Comparison of ENCODE assay signal across 19 cellular contexts in the genomic region with DNA sequence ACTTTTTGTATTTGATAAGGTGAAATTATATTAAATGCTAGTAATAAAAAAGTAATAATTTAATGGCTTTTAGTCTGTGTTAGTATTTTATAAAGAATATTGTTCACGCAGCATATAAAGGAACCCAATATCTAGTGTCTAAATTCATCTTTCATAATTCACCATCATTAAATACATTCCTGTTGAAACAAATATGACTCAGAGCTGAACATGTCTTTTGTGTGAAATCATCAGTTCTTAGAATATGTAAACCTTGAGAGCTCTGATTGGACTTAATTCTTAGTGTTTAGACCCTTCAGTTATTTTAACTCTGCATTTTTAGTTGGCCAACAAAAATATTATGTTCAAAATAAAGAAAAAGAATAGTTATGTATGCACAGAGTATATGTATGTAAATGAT.
A peak's percentile ranks its signal among the peaks of the same experiment; 100 is the strongest.
DNase-seq lines count a peak whose midpoint lies in the region; ATAC-seq and TF ChIP-seq lines count a peak whose summit lies in the region.
"Had no signal": no experiment of that assay in that cellular context is flagged by ENCODE, and none has a peak within 500 bp of the region (broad histone marks: within the 10 kb centered on the region; RNA-seq: fewer than 3 reads in every experiment).

No MANE protein-coding gene starts in this region.

- H3K27ac ChIP-seq in breast epithelium (no peak overlapping the region), right lobe of liver (no peak overlapping the region)
- H3K27ac ChIP-seq: cardiac muscle cell, gastroesophageal sphincter, KMS-11, uterus had no signal

- TF ChIP-seq POLR2A in breast epithelium (IDR thresholded peaks at IDR 0.05) (no peak), right lobe of liver (IDR thresholded peaks at IDR 0.05) (no peak)

- intact Hi-C loops in MCF 10A (cut with micrococcal nuclease), result no loop called here
- intact Hi-C loops in breast epithelium (cut with DNase I; ENCODE audit: low total_unique reads), result no loop called here
- intact Hi-C loops in right lobe of liver (cut with DNase I), result no loop called here

- H3K4me3 ChIP-seq in breast epithelium (no peak overlapping the region), right lobe of liver (no peak overlapping the region)
- H3K4me3 ChIP-seq: cardiac muscle cell, gastroesophageal sphincter, uterus had no signal

- ATAC-seq in activated T-helper 17 cell treated with anti-CD3 and anti-CD28 coated beads, Interleukin-2, amount 50 U/mL, for 72 hours (replicated peaks), result no peak
- ATAC-seq in HG03442 (IDR thresholded peaks at IDR 0.05; ENCODE audit: unreplicated experiment), result no peak
- ATAC-seq in right lobe of liver, result no peak
- ATAC-seq: gastroesophageal sphincter had no signal

- H3K27me3 ChIP-seq in breast epithelium (no peaks in the 10 kb centered on the region), right lobe of liver (no peaks in the 10 kb centered on the region)
- H3K27me3 ChIP-seq: cardiac muscle cell, gastroesophageal sphincter, uterus had no signal

- peaks cover 6% of the 10 kb centered on the region for H3K36me3 ChIP-seq in breast epithelium
- peaks cover 2 to 60% (median 21%) of the 10 kb centered on the region in 4 donors for H3K36me3 ChIP-seq in right lobe of liver
- H3K36me3 ChIP-seq: uterus had no signal

- no peaks in the 10 kb centered on the region for H3K4me1 Mint-ChIP-seq in MCF 10A (ENCODE audit: insufficient read depth, unreplicated experiment)
- peaks cover 5% of the 10 kb centered on the region for H3K4me1 Mint-ChIP-seq in activated T-helper 17 cell treated with anti-CD3 and anti-CD28 coated beads, Interleukin-2, amount 50 U/mL, for 72 hours
- H3K4me1 Mint-ChIP-seq: nephron had no signal

- no peaks in the 10 kb centered on the region for H3K27me3 Mint-ChIP-seq in MCF 10A (ENCODE audit: insufficient read depth, unreplicated experiment)
- H3K27me3 Mint-ChIP-seq in activated T-helper 17 cell treated with anti-CD3 and anti-CD28 coated beads, Interleukin-2, amount 50 U/mL, for 72 hours, result no peaks in the 10 kb centered on the region
- H3K27me3 Mint-ChIP-seq: activated naive CD4-positive, alpha-beta T cell treated with anti-CD3 and anti-CD28 coated beads, Interleukin-2, amount 10 ng/mL, durations not matched to agents 7 days and 5 days had no signal

- CTCF ChIA-PET in MCF 10A (lab: Yijun Ruan, JAX), result interaction anchor here (2.1 kb wide), 1 partner anchor 125 kb away, joined by 8 read pairs; no protein-coding TSS in a partner anchor

- peaks cover 92% of the 10 kb centered on the region for H3K36me3 Mint-ChIP-seq in MCF 10A (ENCODE audit: insufficient read depth, unreplicated experiment)
- H3K36me3 Mint-ChIP-seq in activated T-helper 17 cell treated with anti-CD3 and anti-CD28 coated beads, Interleukin-2, amount 50 U/mL, for 72 hours (ENCODE audit: low read depth), result peaks cover 93% of the 10 kb centered on the region

- no peak overlapping the region for H3K4me3 Mint-ChIP-seq in MCF 10A (ENCODE audit: unreplicated experiment)
- no peak overlapping the region for H3K4me3 Mint-ChIP-seq in activated T-helper 17 cell treated with anti-CD3 and anti-CD28 coated beads, Interleukin-2, amount 50 U/mL, for 72 hours
- H3K4me3 Mint-ChIP-seq: activated naive CD4-positive, alpha-beta T cell treated with anti-CD3 and anti-CD28 coated beads, Interleukin-2, amount 10 ng/mL, durations not matched to agents 7 days and 5 days; nephron had no signal

- DNase-seq in MCF 10A (ENCODE audit: unreplicated experiment), result peak; percentile 14
- no peak for DNase-seq in breast epithelium (ENCODE audit: low spot score in 2 of 2)
- DNase-seq in fibroblast of peridontal ligament (ENCODE audit: extremely low read depth), result peak; percentile 66
- DNase-seq in stromal cell of bone marrow (ENCODE audit: low read depth), result peak; percentile 26
- no peak for DNase-seq in right lobe of liver
- DNase-seq in Kasumi-1 (lab: John Stamatoyannopoulos, UW), result no peak
- DNase-seq: activated CD4-positive, alpha-beta T cell treated with anti-CD3 and anti-CD28 coated beads for 48 hours; activated naive CD4-positive, alpha-beta T cell treated with anti-CD3 and anti-CD28 coated beads, Interleukin-2, amount 10 ng/mL, durations not matched to agents 7 days and 5 days; COR-L47; effector memory CD4-positive, alpha-beta T cell; NCI-H1417 treated with DMSO at 0.1 percent for 48 hours; NCI-H446 treated with DMSO at 0.1 percent for 48 hours; uterus had no signal

- WGBS in right lobe of liver (ENCODE audit: insufficient coverage, low coverage, low lambda C conversion rate, missing lambda C conversion rate), result 100% methylated on average over 1 of the region's 1 CpG

- no peaks in the 10 kb centered on the region for H3K9me3 Mint-ChIP-seq in MCF 10A (ENCODE audit: unreplicated experiment)
- no peaks in the 10 kb centered on the region for H3K9me3 Mint-ChIP-seq in activated T-helper 17 cell treated with anti-CD3 and anti-CD28 coated beads, Interleukin-2, amount 50 U/mL, for 72 hours
- H3K9me3 Mint-ChIP-seq: activated naive CD4-positive, alpha-beta T cell treated with anti-CD3 and anti-CD28 coated beads, Interleukin-2, amount 10 ng/mL, durations not matched to agents 7 days and 5 days; nephron had no signal

- no peak for TF ChIP-seq CTCF in MCF 10A (IDR thresholded peaks at IDR 0.05; ENCODE audit: unreplicated experiment)
- TF ChIP-seq CTCF in breast epithelium (IDR thresholded peaks at IDR 0.05), result no peak
- TF ChIP-seq CTCF in right lobe of liver (IDR thresholded peaks at IDR 0.05), result no peak

- no TSS peak for BruUV-seq in MCF 10A (replicated peaks; lab: Mats Ljungman, UMichigan)

- H3K27ac Mint-ChIP-seq in MCF 10A (ENCODE audit: low read depth, unreplicated experiment), result peak overlapping the region; percentile 50
- peak overlapping the region; percentile 7 for H3K27ac Mint-ChIP-seq in activated T-helper 17 cell treated with anti-CD3 and anti-CD28 coated beads, Interleukin-2, amount 50 U/mL, for 72 hours
- H3K27ac Mint-ChIP-seq: activated naive CD4-positive, alpha-beta T cell treated with anti-CD3 and anti-CD28 coated beads, Interleukin-2, amount 10 ng/mL, durations not matched to agents 7 days and 5 days; nephron had no signal

- H3K4me1 ChIP-seq in breast epithelium, result no peaks in the 10 kb centered on the region
- no peaks in the 10 kb centered on the region for H3K4me1 ChIP-seq in right lobe of liver
- H3K4me1 ChIP-seq: gastroesophageal sphincter, uterus had no signal

- no peaks in the 10 kb centered on the region for H3K9me3 ChIP-seq in breast epithelium
- no peaks in the 10 kb centered on the region for H3K9me3 ChIP-seq in right lobe of liver
- H3K9me3 ChIP-seq: gastroesophageal sphincter, uterus had no signal

- POLR2A ChIA-PET in MCF 10A (lab: Yijun Ruan, JAX), result interaction anchor here (0.6 to 1.2 kb wide), 2 partner anchors 13 to 203 kb away, joined by 3 to 4 read pairs; no protein-coding TSS in a partner anchor

Comparison
In these comparisons a context has a peak if more than half of its experiments do, and no peak if none do; other contexts are left out.
1. DNase-seq: peak in MCF 10A (single experiment), fibroblast of peridontal ligament (single experiment) and stromal cell of bone marrow (single experiment); none in breast epithelium (0 of 2), right lobe of liver (0 of 3) and Kasumi-1 (0 of 2).